ENCODE assay signal across 11 cellular contexts in genomic region chr5:43309657-43310056, GRCh38. TPM values are rescaled to one million over a fixed set of nuclear protein-coding genes. Genes with fewer than 3 reads are reported as not detected.
A peak's percentile ranks its signal among the peaks of the same experiment; 100 is the strongest.
DNase-seq lines count a peak whose midpoint lies in the region; ATAC-seq and TF ChIP-seq lines count a peak whose summit lies in the region.
"Had no signal": no experiment of that assay in that cellular context is flagged by ENCODE, and none has a peak within 500 bp of the region (broad histone marks: within the 10 kb centered on the region; RNA-seq: fewer than 3 reads in every experiment).

No MANE protein-coding gene starts in this region.

- H3K79me1 ChIP-seq in trophoblast cell (ENCODE audit: low read length): peaks cover 11% of the 10 kb centered on the region

- no peak overlapping the region for H4K91ac ChIP-seq in trophoblast cell (ENCODE audit: low read depth, low read length)

- H2BK12ac ChIP-seq in trophoblast cell (ENCODE audit: low read length): no peak overlapping the region

- peaks cover 48% of the 10 kb centered on the region for H3K36me3 ChIP-seq in OCI-LY3 (replicated peaks; ENCODE audit: low read depth, low read length)
- H3K36me3 ChIP-seq in trophoblast cell (ENCODE audit: control insufficient read depth in 1 of 2, insufficient read depth in 2 of 2, low read length in 2 of 2): peaks cover 0 to 1% of the 10 kb centered on the region in 2 experiments

- H3K9me3 ChIP-seq in OCI-LY3 (ENCODE audit: insufficient read depth, low read length): no peaks in the 10 kb centered on the region
- no peaks in the 10 kb centered on the region for H3K9me3 ChIP-seq in trophoblast cell (ENCODE audit: insufficient read depth, low read depth, low read length)
- H3K9me3 ChIP-seq: left lung, spleen had no signal

- H2AK5ac ChIP-seq in trophoblast cell (ENCODE audit: low read length): no peak overlapping the region

- H3K27ac Mint-ChIP-seq in T-helper 2 cell treated with Interferon-gamma antibody and Interleukin-4, amounts not matched to agents 5 μg/mL and 100 μg/mL, for 36 hours: peak overlapping the region; percentile 73

- H4K8ac ChIP-seq in trophoblast cell (ENCODE audit: low read depth, low read length): no peak overlapping the region

- H3K4ac ChIP-seq in trophoblast cell (ENCODE audit: low read depth, low read length): peak overlapping the region; percentile 57

- H3K4me3 ChIP-seq in OCI-LY3 (ENCODE audit: low read length) (peak overlapping the region; percentile 99; the same call in 1 of the 2 replicates), epithelial cell of esophagus (ENCODE audit: low read length) (peak overlapping the region; percentile 4), trophoblast cell (ENCODE audit: low read depth, low read length) (no peak overlapping the region)
- H3K4me3 ChIP-seq: spleen had no signal

- H4K20me1 ChIP-seq in OCI-LY3 (ENCODE audit: insufficient read depth, low read length): peaks cover 77% of the 10 kb centered on the region

- H3K9ac ChIP-seq in OCI-LY3 (ENCODE audit: low read length) (peak overlapping the region; percentile 19; the same call in 1 of the 2 replicates), trophoblast cell (ENCODE audit: low read length) (no peak overlapping the region)

- no peak overlapping the region for H2AFZ ChIP-seq in OCI-LY3 (ENCODE audit: low read depth, low read length)
- no peak overlapping the region for H2AFZ ChIP-seq in trophoblast cell (ENCODE audit: insufficient read depth, low read length, poor library complexity)

- peaks cover 29% of the 10 kb centered on the region for H3K36me3 Mint-ChIP-seq in T-helper 2 cell treated with Interferon-gamma antibody and Interleukin-4, amounts not matched to agents 5 μg/mL and 100 μg/mL, for 36 hours (ENCODE audit: low read depth)

- no peaks in the 10 kb centered on the region for H3K27me3 Mint-ChIP-seq in T-helper 2 cell treated with Interferon-gamma antibody and Interleukin-4, amounts not matched to agents 5 μg/mL and 100 μg/mL, for 36 hours (ENCODE audit: low read depth)

- peak overlapping the region; percentile 76 for H3K4me3 Mint-ChIP-seq in T-helper 2 cell treated with Interferon-gamma antibody and Interleukin-4, amounts not matched to agents 5 μg/mL and 100 μg/mL, for 36 hours

- no peak overlapping the region for H3K14ac ChIP-seq in trophoblast cell (ENCODE audit: low read length)

- no peak overlapping the region for H3K23ac ChIP-seq in trophoblast cell (ENCODE audit: low read length)

- no peak for ATAC-seq in GM19467 (IDR thresholded peaks at IDR 0.05; ENCODE audit: unreplicated experiment)
- no peak for ATAC-seq in GM18867 (IDR thresholded peaks at IDR 0.05; ENCODE audit: unreplicated experiment)
- ATAC-seq: left lung had no signal

- H3K18ac ChIP-seq in trophoblast cell (ENCODE audit: low read length): no peak overlapping the region

- peaks cover 86% of the 10 kb centered on the region for H3K79me2 ChIP-seq in OCI-LY3 (ENCODE audit: low read length)
- H3K79me2 ChIP-seq in trophoblast cell (ENCODE audit: control insufficient read depth, insufficient read depth, low read length, poor library complexity): peaks cover 18% of the 10 kb centered on the region

- H3K4me2 ChIP-seq in OCI-LY3 (ENCODE audit: low read length): peak overlapping the region; percentile 96
- H3K4me2 ChIP-seq in trophoblast cell (ENCODE audit: low read length): peak overlapping the region; percentile 40

- DNase-seq in T-helper 2 cell treated with Interferon-gamma antibody and Interleukin-4, amounts not matched to agents 5 μg/mL and 100 μg/mL, for 36 hours (ENCODE audit: low spot score): no peak
- DNase-seq in T-helper 2 cell (no peak), epithelial cell of esophagus (ENCODE audit: low read depth) (peak; percentile 72), trophoblast cell (no peak), hypothalamus (lab: John Stamatoyannopoulos, UW) (no peak)
- DNase-seq: left lung, NCI-H1092 treated with DMSO at 0.1 percent for 48 hours, spleen had no signal

- 0 out of 2 replicates have a peak overlapping the region, but pooled peaks have one; percentile 12 for H3K27ac ChIP-seq in OCI-LY3 (ENCODE audit: low read length)
- peak overlapping the region; percentile 18 for H3K27ac ChIP-seq in trophoblast cell (ENCODE audit: low read depth, low read length)
- H3K27ac ChIP-seq: left lung, spleen had no signal

- TF ChIP-seq CTCF in OCI-LY3 (IDR thresholded peaks at IDR 0.05; ENCODE audit: low read depth, low read length): no peak
- no peak for TF ChIP-seq CTCF in epithelial cell of esophagus (IDR thresholded peaks at IDR 0.05; ENCODE audit: insufficient read depth, low read depth, low read length, missing control alignments)

- no peak overlapping the region for H4K12ac ChIP-seq in trophoblast cell (ENCODE audit: low read depth, low read length)

- no peak overlapping the region for H2BK120ac ChIP-seq in trophoblast cell (ENCODE audit: insufficient read depth, low read length, poor library complexity)

- no peak overlapping the region for H2BK5ac ChIP-seq in trophoblast cell (ENCODE audit: low read depth, low read length, poor library complexity)

- H3K4me1 Mint-ChIP-seq in T-helper 2 cell treated with Interferon-gamma antibody and Interleukin-4, amounts not matched to agents 5 μg/mL and 100 μg/mL, for 36 hours (ENCODE audit: low read depth): peaks cover 69% of the 10 kb centered on the region

- no peaks in the 10 kb centered on the region for H3K27me3 ChIP-seq in OCI-LY3 (ENCODE audit: low read depth, low read length)
- H3K27me3 ChIP-seq in trophoblast cell (ENCODE audit: insufficient read depth, low read length): no peaks in the 10 kb centered on the region
- H3K27me3 ChIP-seq: left lung, spleen had no signal

- peaks cover 9% of the 10 kb centered on the region for H3K9me3 Mint-ChIP-seq in T-helper 2 cell treated with Interferon-gamma antibody and Interleukin-4, amounts not matched to agents 5 μg/mL and 100 μg/mL, for 36 hours

- H3K4me1 ChIP-seq in OCI-LY3 (ENCODE audit: low read length) (peaks cover 71% of the 10 kb centered on the region), trophoblast cell (ENCODE audit: control insufficient read depth in 1 of 2, insufficient read depth in 2 of 2, low read length in 2 of 2) (peaks cover 5 to 11% of the 10 kb centered on the region in 2 experiments)

RNA-seq across cellular contexts. Expression of gene HMGCS1, which starts 3.6 kb away (rescaled TPM):
- polyA plus RNA-seq in trophoblast cell (2013): 199 and 205 TPM in 2 replicates
